1 cellular context compared by ENCODE assay signal in the genomic region with DNA sequence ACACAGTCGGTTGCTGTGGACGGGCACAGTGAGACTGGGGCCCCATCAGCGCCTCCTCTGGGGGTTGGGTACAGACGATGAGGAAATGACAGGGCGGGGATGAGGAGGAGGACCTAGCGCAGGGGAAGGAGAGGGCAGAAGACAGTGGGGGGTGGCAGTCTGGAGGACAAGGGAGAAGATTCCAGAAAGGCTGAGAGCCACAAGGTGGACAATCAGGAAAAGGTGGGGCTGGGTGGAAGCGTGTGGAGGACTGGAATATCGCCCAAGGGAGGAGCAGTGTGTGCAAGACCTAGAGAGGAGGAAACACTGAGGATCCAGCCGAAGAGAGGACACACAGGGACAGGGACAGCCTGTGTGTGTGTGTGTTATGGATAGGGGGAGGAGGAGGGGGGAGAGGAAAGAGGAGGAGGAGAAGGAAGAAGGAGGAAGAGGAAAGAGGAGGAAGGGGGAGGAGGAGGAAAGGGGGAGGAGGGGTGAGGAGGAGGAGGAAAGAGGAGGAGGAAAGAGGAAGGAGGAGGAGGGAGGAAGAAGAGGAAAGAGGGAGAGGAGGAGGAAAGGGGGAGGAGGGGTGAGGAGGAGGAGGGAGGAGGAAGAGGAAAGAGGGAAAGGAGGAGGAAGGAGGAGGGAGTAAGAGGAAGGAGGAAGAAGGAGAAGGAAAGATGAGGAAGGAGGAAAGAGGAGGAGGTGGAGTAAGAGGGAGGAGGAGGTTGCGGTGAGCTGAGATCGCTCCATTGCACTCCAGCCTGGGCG.
TF ChIP-seq lines count a peak whose summit lies in the region.

No MANE protein-coding gene starts in this region.

TF ChIP-seq in GM12878, 131 proteins besides CTCF, POLR2A, EP300 and RAD21:
- TF ChIP-seq SMC3 (IDR thresholded peaks at IDR 0.05; ENCODE audit: borderline replicate concordance, low read length) (no peak), IKZF1 (conservative IDR thresholded peaks at IDR 0.05) (0 out of 2 replicates have a peak, but pooled peaks have one; percentile 14), MXI1 (IDR thresholded peaks at IDR 0.05; ENCODE audit: low read depth, low read length) (no peak), RFX5 (IDR thresholded peaks at IDR 0.05; ENCODE audit: low read depth, low read length) (no peak)
- TF ChIP-seq, protein P1, sequence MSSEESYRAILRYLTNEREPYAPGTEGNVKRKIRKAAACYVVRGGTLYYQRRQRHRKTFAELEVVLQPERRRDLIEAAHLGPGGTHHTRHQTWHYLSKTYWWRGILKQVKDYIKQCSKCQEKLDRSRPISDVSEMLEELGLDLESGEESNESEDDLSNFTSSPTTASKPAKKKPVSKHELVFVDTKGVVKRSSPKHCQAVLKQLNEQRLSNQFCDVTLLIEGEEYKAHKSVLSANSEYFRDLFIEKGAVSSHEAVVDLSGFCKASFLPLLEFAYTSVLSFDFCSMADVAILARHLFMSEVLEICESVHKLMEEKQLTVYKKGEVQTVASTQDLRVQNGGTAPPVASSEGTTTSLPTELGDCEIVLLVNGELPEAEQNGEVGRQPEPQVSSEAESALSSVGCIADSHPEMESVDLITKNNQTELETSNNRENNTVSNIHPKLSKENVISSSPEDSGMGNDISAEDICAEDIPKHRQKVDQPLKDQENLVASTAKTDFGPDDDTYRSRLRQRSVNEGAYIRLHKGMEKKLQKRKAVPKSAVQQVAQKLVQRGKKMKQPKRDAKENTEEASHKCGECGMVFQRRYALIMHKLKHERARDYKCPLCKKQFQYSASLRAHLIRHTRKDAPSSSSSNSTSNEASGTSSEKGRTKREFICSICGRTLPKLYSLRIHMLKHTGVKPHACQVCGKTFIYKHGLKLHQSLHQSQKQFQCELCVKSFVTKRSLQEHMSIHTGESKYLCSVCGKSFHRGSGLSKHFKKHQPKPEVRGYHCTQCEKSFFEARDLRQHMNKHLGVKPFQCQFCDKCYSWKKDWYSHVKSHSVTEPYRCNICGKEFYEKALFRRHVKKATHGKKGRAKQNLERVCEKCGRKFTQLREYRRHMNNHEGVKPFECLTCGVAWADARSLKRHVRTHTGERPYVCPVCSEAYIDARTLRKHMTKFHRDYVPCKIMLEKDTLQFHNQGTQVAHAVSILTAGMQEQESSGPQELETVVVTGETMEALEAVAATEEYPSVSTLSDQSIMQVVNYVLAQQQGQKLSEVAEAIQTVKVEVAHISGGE (CRISPR knock-in tag; IDR thresholded peaks at IDR 0.05), result no peak
TF ChIP-seq in GM12878: peak in this region for 1.
